Comparison of ENCODE assay signal across 10 cellular contexts in the genomic region with DNA sequence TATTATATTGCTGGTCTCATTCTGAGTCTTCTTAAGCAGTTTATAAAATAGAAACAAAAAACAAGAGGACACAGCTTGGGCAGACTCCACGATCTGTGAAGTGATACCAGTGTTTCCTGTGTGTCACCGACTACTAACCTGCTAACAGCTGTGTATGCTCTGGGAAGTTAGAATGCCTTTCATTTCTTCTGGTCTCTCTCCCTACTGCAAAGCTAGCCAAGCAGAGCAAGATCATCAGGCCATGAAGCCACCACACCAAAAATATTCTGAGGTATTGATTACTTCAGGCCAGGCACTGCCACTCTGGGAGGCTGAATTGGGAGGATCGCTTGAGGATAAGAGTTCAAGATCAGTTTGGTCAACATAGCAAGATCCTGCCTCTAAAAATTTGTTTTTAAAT. TPM values are rescaled to one million over a fixed set of nuclear protein-coding genes. Genes with fewer than 3 reads are reported as not detected.
DNase-seq lines count a peak whose midpoint lies in the region; ATAC-seq, FAIRE-seq and TF ChIP-seq lines count a peak whose summit lies in the region.
"Had no signal": no experiment of that assay in that cellular context is flagged by ENCODE, and none has a peak within 500 bp of the region (broad histone marks: within the 10 kb centered on the region; RNA-seq: fewer than 3 reads in every experiment).

No MANE protein-coding gene starts in this region.

- no peak overlapping the region for H3K27ac ChIP-seq in pancreas
- H3K27ac ChIP-seq: foreskin keratinocyte had no signal

- no peak overlapping the region for H3K4me3 ChIP-seq in pancreas

- peaks cover 0 to 10% (median 0%) of the 10 kb centered on the region in 3 donors for H3K4me1 ChIP-seq in pancreas
- H3K4me1 ChIP-seq: foreskin keratinocyte had no signal

- H3K9me3 Mint-ChIP-seq in endothelial cell (ENCODE audit: unreplicated experiment): no peaks in the 10 kb centered on the region

- no peak overlapping the region for H3K27ac Mint-ChIP-seq in endothelial cell (ENCODE audit: unreplicated experiment)

- no peak for TF ChIP-seq CTCF in GM10248 (IDR thresholded peaks at IDR 0.05; ENCODE audit: control extremely low read depth, extremely low read depth, low read depth, missing control alignments)
- TF ChIP-seq CTCF in endothelial cell (IDR thresholded peaks at IDR 0.05; ENCODE audit: unreplicated experiment): no peak
- no peak for TF ChIP-seq CTCF in pancreas (IDR thresholded peaks at IDR 0.05)

- 78 to 87% methylated on average over 3 of the region's 3 CpGs for WGBS in pancreas, 2 donors

- H3K27me3 Mint-ChIP-seq in endothelial cell (ENCODE audit: unreplicated experiment): peaks cover 5% of the 10 kb centered on the region

- CTCF ChIA-PET in GM10248 (lab: Yijun Ruan, JAX): interaction anchor here (0.7 to 1.5 kb wide), 4 partner anchors 10 to 119 kb away, joined by 3 to 4 read pairs (median 3); no protein-coding TSS in a partner anchor

- H3K4me1 Mint-ChIP-seq in endothelial cell (ENCODE audit: unreplicated experiment): peaks cover 10% of the 10 kb centered on the region

- peak; percentile 68 for DNase-seq in GM10248 (ENCODE audit: extremely low spot score)
- no peak for DNase-seq in endothelial cell (ENCODE audit: low spot score)
- DNase-seq in pons (ENCODE audit: low spot score): no peak
- DNase-seq in GM19240 (ENCODE audit: insufficient read length, low spot score): no peak
- no peak for DNase-seq in pancreas
- no peak for DNase-seq in mesenteric fat pad (ENCODE audit: low spot score)
- DNase-seq: activated effector memory CD4-positive, alpha-beta T cell treated with Interleukin-2 at 50 U/mL for 16 hours; foreskin keratinocyte had no signal

- H3K36me3 ChIP-seq in pancreas: peaks cover 4 to 9% (median 4%) of the 10 kb centered on the region in 3 donors

- H3K4me3 Mint-ChIP-seq in endothelial cell (ENCODE audit: unreplicated experiment): peak overlapping the region; percentile 25

- peaks cover 25% of the 10 kb centered on the region for H3K36me3 Mint-ChIP-seq in endothelial cell (ENCODE audit: low read depth, unreplicated experiment)

- intact Hi-C loops in pancreas (cut with DNase I): no loop called here

- no peaks in the 10 kb centered on the region for H3K9me3 ChIP-seq in pancreas

- no peak for FAIRE-seq in pancreas (lab: Jason Lieb, UNC)

- no peaks in the 10 kb centered on the region for H3K27me3 ChIP-seq in pancreas
- H3K27me3 ChIP-seq: foreskin keratinocyte had no signal

- peak; percentile 92 for ATAC-seq in GM19395 (IDR thresholded peaks at IDR 0.05; ENCODE audit: unreplicated experiment)
- peak; percentile 77 for ATAC-seq in HG03139 (IDR thresholded peaks at IDR 0.05; ENCODE audit: unreplicated experiment)
- ATAC-seq in pancreas: no peak
- ATAC-seq: foreskin keratinocyte had no signal

- POLR2A ChIA-PET in GM10248 (lab: Yijun Ruan, JAX): no interaction called here

RNA-seq across cellular contexts. Expression of gene SMIM29, which starts 46.9 kb away (rescaled TPM):
- total RNA-seq in endothelial cell (ENCODE audit: unreplicated experiment): 44.3 TPM
- 10 to 100 TPM in 1 of 6 donors, 1 to 10 TPM in 5; 5.9 to 12.4 (median 7.1) TPM for total RNA-seq in pancreas
- 10 to 100 TPM; 29.9 to 35.0 TPM for polyA plus RNA-seq in pancreas
- 16.3 TPM for total RNA-seq in mesenteric fat pad

RNA-seq across cellular contexts. Expression of gene HMGA1, which starts 59.0 kb away (rescaled TPM):
- total RNA-seq in endothelial cell (ENCODE audit: unreplicated experiment): 528 TPM
- 10 to 100 TPM; 19.0 to 38.7 (median 25.8) TPM for total RNA-seq in pancreas
- 10 to 100 TPM; 17.0 to 19.7 TPM for polyA plus RNA-seq in pancreas
- total RNA-seq in mesenteric fat pad: 32.3 TPM

Comparison
In these comparisons a context has a peak if more than half of its experiments do, and no peak if none do; other contexts are left out.
1. ATAC-seq: peak in GM19395 (single experiment) and HG03139 (single experiment); none in pancreas (0 of 4).
2. RNA of gene HMGA1, which starts 59.0 kb away (total RNA-seq): 528 TPM in endothelial cell (single experiment); 32.3 TPM in mesenteric fat pad (single experiment) and 19.0 to 38.7 TPM in pancreas; every median in the first group is over 10 times any median in the second.